8 cellular contexts compared by ENCODE assay signal in genomic region chr3:100737334-100737733, GRCh38. TPM values are rescaled to one million over a fixed set of nuclear protein-coding genes. Genes with fewer than 3 reads are reported as not detected.
A peak's percentile ranks its signal among the peaks of the same experiment; 100 is the strongest.
DNase-seq lines count a peak whose midpoint lies in the region; ATAC-seq, FAIRE-seq and TF ChIP-seq lines count a peak whose summit lies in the region.

No MANE protein-coding gene starts in this region.

- peaks cover 69% of the 10 kb centered on the region for H3K36me3 ChIP-seq in BE2C

- no peaks in the 10 kb centered on the region for H3K9me3 ChIP-seq in BE2C

- peak; percentile 69 for FAIRE-seq in H54 (lab: Jason Lieb, UNC)

- no peaks in the 10 kb centered on the region for H3K27me3 ChIP-seq in BE2C

- no peak overlapping the region for H3K27ac ChIP-seq in coronary artery

- H3K27ac Mint-ChIP-seq in activated CD8-positive, alpha-beta T cell treated with anti-CD3 and anti-CD28 coated beads, Interleukin-2, amount 10 ng/mL, durations not matched to agents 7 days and 5 days = no peak overlapping the region

- H3K27me3 Mint-ChIP-seq in activated CD8-positive, alpha-beta T cell treated with anti-CD3 and anti-CD28 coated beads, Interleukin-2, amount 10 ng/mL, durations not matched to agents 7 days and 5 days (ENCODE audit: low read depth) = no peaks in the 10 kb centered on the region

- DNase-seq in BE2C (no peak), H54 (ENCODE audit: insufficient read length, low spot score) (no peak), left lobe of liver (ENCODE audit: low spot score) (no peak), coronary artery (ENCODE audit: low spot score) (no peak), posterior cingulate gyrus (no peak)
- no peak for DNase-seq in activated CD8-positive, alpha-beta T cell treated with anti-CD3 and anti-CD28 coated beads, Interleukin-2, amount 10 ng/mL, durations not matched to agents 7 days and 5 days
- no peak for DNase-seq in stimulated activated CD4-positive, alpha-beta T cell treated with anti-CD3 and anti-CD28 coated beads, Interleukin-2, amount 100 ng/mL, for 24 hours

- POLR2A ChIA-PET in activated CD8-positive, alpha-beta T cell treated with anti-CD3 and anti-CD28 coated beads, Interleukin-2, amount 10 ng/mL, durations not matched to agents 7 days and 5 days (lab: Charles Lee) = interaction anchor here (0.6 kb wide), 1 partner anchor 9 kb away, joined by 4 read pairs; no protein-coding TSS in a partner anchor

- CTCF ChIA-PET in activated CD8-positive, alpha-beta T cell treated with anti-CD3 and anti-CD28 coated beads, Interleukin-2, amount 10 ng/mL, durations not matched to agents 7 days and 5 days (lab: Charles Lee) = interaction anchor here (0.7 to 2.9 kb wide), 4 partner anchors 10 to 275 kb away, joined by 3 to 11 read pairs (median 4); partner anchors contain the start of gene TFG

- H3K4me1 Mint-ChIP-seq in activated CD8-positive, alpha-beta T cell treated with anti-CD3 and anti-CD28 coated beads, Interleukin-2, amount 10 ng/mL, durations not matched to agents 7 days and 5 days (ENCODE audit: low read depth) = peaks cover 7% of the 10 kb centered on the region

- no peaks in the 10 kb centered on the region for H3K4me1 ChIP-seq in BE2C

- ATAC-seq in activated CD8-positive, alpha-beta T cell treated with anti-CD3 and anti-CD28 coated beads, Interleukin-2, amount 10 ng/mL, durations not matched to agents 7 days and 5 days = peak; percentile 44
- ATAC-seq in left lobe of liver = peak; percentile 90
- no peak for ATAC-seq in GM21423 (IDR thresholded peaks at IDR 0.05; ENCODE audit: unreplicated experiment)

- intact Hi-C loops in posterior cingulate gyrus (cut with DNase I) = no loop called here

- TF ChIP-seq CTCF in BE2C (IDR thresholded peaks at IDR 0.05; ENCODE audit: low read depth, low read length) (peak; percentile 59), coronary artery (IDR thresholded peaks at IDR 0.05) (no peak)

- no peak overlapping the region for H3K4me3 ChIP-seq in BE2C (ENCODE audit: low read depth, low read length)
- no peak overlapping the region for H3K4me3 ChIP-seq in coronary artery

- no peak overlapping the region for H3K4me3 Mint-ChIP-seq in activated CD8-positive, alpha-beta T cell treated with anti-CD3 and anti-CD28 coated beads, Interleukin-2, amount 10 ng/mL, durations not matched to agents 7 days and 5 days

- H3K9me3 Mint-ChIP-seq in activated CD8-positive, alpha-beta T cell treated with anti-CD3 and anti-CD28 coated beads, Interleukin-2, amount 10 ng/mL, durations not matched to agents 7 days and 5 days (ENCODE audit: insufficient read depth) = no peaks in the 10 kb centered on the region

- no peak for TF ChIP-seq POLR2A in H54 (IDR thresholded peaks at IDR 0.05; ENCODE audit: low read depth, low read length)

- H3K36me3 Mint-ChIP-seq in activated CD8-positive, alpha-beta T cell treated with anti-CD3 and anti-CD28 coated beads, Interleukin-2, amount 10 ng/mL, durations not matched to agents 7 days and 5 days (ENCODE audit: low read depth) = peaks cover 43% of the 10 kb centered on the region

RNA-seq across cellular contexts. Expression of gene TFG, which starts 28.0 kb away (rescaled TPM):
- polyA plus RNA-seq in BE2C (2012; ENCODE audit: insufficient read depth, insufficient read length, low read depth) = 126 TPM
- 10 to 100 TPM; 59.8 to 63.1 TPM for total RNA-seq in activated CD8-positive, alpha-beta T cell treated with anti-CD3 and anti-CD28 coated beads, Interleukin-2, amount 10 ng/mL, durations not matched to agents 7 days and 5 days
- 50.2 TPM for total RNA-seq in left lobe of liver
